ENCODE assay signal across 10 cellular contexts in the genomic region with DNA sequence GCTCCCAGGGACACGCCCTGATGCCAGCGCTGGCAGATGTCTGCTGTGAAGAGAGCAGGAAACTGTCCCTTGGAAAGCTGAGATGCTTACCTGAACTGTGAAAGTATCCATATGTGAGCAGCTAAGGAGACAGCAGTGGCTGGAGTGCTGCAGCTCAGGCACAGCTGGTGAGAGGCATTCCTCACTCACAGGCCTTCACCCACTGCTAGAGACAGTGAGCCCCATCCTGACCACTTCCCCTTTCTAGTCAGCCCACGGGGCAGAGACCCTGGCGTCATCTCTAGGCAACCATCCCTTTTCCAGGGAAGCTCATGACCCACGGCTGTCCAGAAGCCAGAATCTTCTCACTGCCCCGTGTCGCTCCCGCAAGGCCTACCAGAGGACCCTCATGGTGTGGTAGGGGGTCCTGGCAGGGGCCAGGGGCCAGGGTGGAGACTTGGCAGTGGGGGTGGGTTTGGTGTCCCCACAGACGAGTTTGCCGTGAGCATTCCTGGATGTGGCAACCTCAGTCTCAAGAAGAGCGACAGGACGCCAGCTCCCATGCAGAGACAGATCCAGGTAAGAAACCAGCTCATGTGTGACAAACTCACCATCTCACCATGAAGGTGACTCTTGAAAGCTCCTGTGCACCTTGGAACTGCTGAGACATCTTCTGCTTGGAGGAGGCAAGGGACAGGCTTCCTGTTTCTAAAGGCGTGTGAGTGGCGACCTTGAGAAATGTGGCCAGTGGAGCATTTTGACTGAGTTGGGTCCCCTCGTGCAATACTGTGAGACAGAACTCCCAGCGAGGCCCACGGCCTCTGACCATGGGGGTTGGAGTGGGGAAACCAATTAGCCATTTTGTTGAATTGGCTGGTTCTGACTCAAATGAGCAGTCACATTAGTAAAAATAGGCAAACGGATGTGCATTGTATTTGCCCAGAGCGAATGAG. TPM values are rescaled to one million over a fixed set of nuclear protein-coding genes. Genes with fewer than 3 reads are reported as not detected.
DNase-seq lines count a peak whose midpoint lies in the region; ATAC-seq and TF ChIP-seq lines count a peak whose summit lies in the region.
"Had no signal": no experiment of that assay in that cellular context is flagged by ENCODE, and none has a peak within 500 bp of the region (broad histone marks: within the 10 kb centered on the region; RNA-seq: fewer than 3 reads in every experiment).

SCIMP (minus strand) TSS at position 216 of the 932 bp plus-strand sequence; CDS start at position 111, 105 bp downstream.

- H3K36me3 ChIP-seq in spleen (peaks cover 0 to 29% (median 0%) of the 10 kb centered on the region in 6 donors), PC-3 (ENCODE audit: low read depth, low read length) (no peaks in the 10 kb centered on the region; the same call in 1 of the 2 replicates)
- H3K36me3 ChIP-seq: cardiac muscle cell had no signal

- H4K20me1 ChIP-seq in PC-3 (ENCODE audit: low read length): no peaks in the 10 kb centered on the region

- H3K4me1 ChIP-seq in spleen: peaks cover 0 to 89% (median 48%) of the 10 kb centered on the region in 6 donors
- peaks cover 5% of the 10 kb centered on the region; the same call in 1 of the 2 replicates for H3K4me1 ChIP-seq in PC-3 (ENCODE audit: insufficient read depth, low read length)

- H2AFZ ChIP-seq in PC-3 (ENCODE audit: low read length): no peak within 1 kb of the TSS

- no peak for DNase-seq in activated naive CD8-positive, alpha-beta T cell treated with anti-CD3 and anti-CD28 coated beads, Interleukin-2, amount 50 U/mL, for 24 hours
- DNase-seq in spleen: peak; percentile 85
- no peak for DNase-seq in NCI-H128 (lab: John Stamatoyannopoulos, UW; ENCODE audit: unreplicated experiment)
- no peak for DNase-seq in T1000 (lab: John Stamatoyannopoulos, UW)
- DNase-seq in NCI-H1930 (lab: John Stamatoyannopoulos, UW): no peak
- DNase-seq in PC-3: no peak

- H3K9ac ChIP-seq in PC-3 (ENCODE audit: low read length): no peak within 1 kb of the TSS

- H3K4me1 Mint-ChIP-seq in activated naive CD8-positive, alpha-beta T cell treated with anti-CD3 and anti-CD28 coated beads, Interleukin-2, amount 50 U/mL, for 24 hours: peaks cover 37% of the 10 kb centered on the region

- peak within 1 kb of the TSS in 7 of 8 donors; percentile 17 to 70 (median 40) for H3K4me3 ChIP-seq in spleen
- no peak within 1 kb of the TSS for H3K4me3 ChIP-seq in PC-3 (ENCODE audit: low read length)
- H3K4me3 ChIP-seq: cardiac muscle cell had no signal

- H3K36me3 Mint-ChIP-seq in activated naive CD8-positive, alpha-beta T cell treated with anti-CD3 and anti-CD28 coated beads, Interleukin-2, amount 50 U/mL, for 24 hours (ENCODE audit: low read depth): peaks cover 2% of the 10 kb centered on the region

- no peaks in the 10 kb centered on the region for H3K27me3 Mint-ChIP-seq in activated naive CD8-positive, alpha-beta T cell treated with anti-CD3 and anti-CD28 coated beads, Interleukin-2, amount 50 U/mL, for 24 hours

- WGBS in spleen, 5 donors: 56 to 64% (median 61%) methylated on average over 12 to 19 of the region's 19 CpGs

- peak within 1 kb of the TSS; percentile 56 for H3K27ac Mint-ChIP-seq in activated naive CD8-positive, alpha-beta T cell treated with anti-CD3 and anti-CD28 coated beads, Interleukin-2, amount 50 U/mL, for 24 hours

- no peaks in the 10 kb centered on the region for H3F3A ChIP-seq in PC-3 (ENCODE audit: low read length, unreplicated experiment)

- H3K9me3 ChIP-seq in spleen (no peaks in the 10 kb centered on the region), PC-3 (ENCODE audit: low read length) (no peaks in the 10 kb centered on the region)

- POLR2A ChIA-PET in PC-3 (lab: Charles Lee; ENCODE audit: unreplicated experiment): no interaction called here

- no TSS peak for BruUV-seq in PC-3 (replicated peaks; lab: Mats Ljungman, UMichigan)

- intact Hi-C loops in spleen (cut with DNase I; ENCODE audit: low total_unique reads): loop anchor here (5.0 kb wide), 1 partner anchor 33 kb away; no protein-coding TSS in a partner anchor
- intact Hi-C loops in PC-3 (cut with micrococcal nuclease): no loop called here

- no peak within 1 kb of the TSS for H3K4me2 ChIP-seq in PC-3 (ENCODE audit: low read length)

- no peaks in the 10 kb centered on the region for H3K9me3 Mint-ChIP-seq in activated naive CD8-positive, alpha-beta T cell treated with anti-CD3 and anti-CD28 coated beads, Interleukin-2, amount 50 U/mL, for 24 hours

- no peaks in the 10 kb centered on the region for H3K27me3 ChIP-seq in spleen (replicated peaks in 1 of 7)
- H3K27me3 ChIP-seq in PC-3 (ENCODE audit: low read length): no peaks in the 10 kb centered on the region
- H3K27me3 ChIP-seq: cardiac muscle cell had no signal

- H3K79me2 ChIP-seq in PC-3 (ENCODE audit: low read length): no peaks in the 10 kb centered on the region

- H3K27ac ChIP-seq in spleen: peak within 1 kb of the TSS; percentile 58 to 93 (median 82)
- no peak within 1 kb of the TSS for H3K27ac ChIP-seq in PC-3 (ENCODE audit: low read length)
- H3K27ac ChIP-seq: cardiac muscle cell had no signal

- H3K4me3 Mint-ChIP-seq in activated naive CD8-positive, alpha-beta T cell treated with anti-CD3 and anti-CD28 coated beads, Interleukin-2, amount 50 U/mL, for 24 hours: peak within 1 kb of the TSS; percentile 54

- H3K9me2 ChIP-seq in PC-3 (replicated peaks; ENCODE audit: low read length): no peaks in the 10 kb centered on the region

- ATAC-seq in GM18907 (IDR thresholded peaks at IDR 0.05; ENCODE audit: unreplicated experiment) (peak; percentile 60), HG02981 (IDR thresholded peaks at IDR 0.05; ENCODE audit: unreplicated experiment) (peak; percentile 59), PC-3 (no peak)
- ATAC-seq in activated naive CD8-positive, alpha-beta T cell treated with anti-CD3 and anti-CD28 coated beads, Interleukin-2, amount 50 U/mL, for 24 hours: no peak

- CTCF ChIA-PET in PC-3 (lab: Charles Lee): no interaction called here

- TF ChIP-seq CTCF in spleen (IDR thresholded peaks at IDR 0.05 in 8 of 11, conservative IDR thresholded peaks at IDR 0.05 in 3 of 11): no peak
- no peak for TF ChIP-seq CTCF in PC-3 (conservative IDR thresholded peaks at IDR 0.05; ENCODE audit: low read depth, low read length)

- peak in 1 of 3 donors; percentile 76 for TF ChIP-seq POLR2A in spleen (IDR thresholded peaks at IDR 0.05)

RNA-seq across cellular contexts. Expression of gene SCIMP, which starts in this region (rescaled TPM):
- total RNA-seq in spleen (100 to 1,000 TPM in 1 of 7 donors, 10 to 100 TPM in 6; 68.0 to 102 (median 84.5) TPM), PC-3 (2014; rRNA removed) (not detected in 2 replicates)
- 10 to 100 TPM; 18.9 to 55.0 (median 28.9) TPM for polyA plus RNA-seq in spleen
- total RNA-seq: cardiac muscle cell, myocyte had no signal

Comparison
In these comparisons a context has a peak if more than half of its experiments do, and no peak if none do; other contexts are left out.
1. RNA of gene SCIMP (total RNA-seq): 68.0 to 102 TPM in spleen; not detected in PC-3; every median in the first group is over 10 times any median in the second.
2. ATAC-seq: peak in GM18907 (single experiment) and HG02981 (single experiment); none in activated naive CD8-positive, alpha-beta T cell treated with anti-CD3 and anti-CD28 coated beads, Interleukin-2, amount 50 U/mL, for 24 hours (single experiment) and PC-3 (single experiment).